28 cellular contexts compared by ENCODE assay signal in genomic region chr3:147161833-147162232, GRCh38.
"Had no signal": no experiment of that assay in that cellular context is flagged by ENCODE, and none has a peak within 500 bp of the region (broad histone marks: within the 10 kb centered on the region; RNA-seq: fewer than 3 reads in every experiment).

No MANE protein-coding gene starts in this region.

- H3K9me3 ChIP-seq: ascending aorta, colonic mucosa, gastrocnemius medialis, left ventricle myocardium inferior, neutrophil, stomach, thyroid gland, upper lobe of left lung, vagina had no signal

- H3K36me3 Mint-ChIP-seq: activated naive CD8-positive, alpha-beta T cell; naive B cell; stimulated activated naive B cell treated with anti-CD40 and anti-IgM and Interleukin-4, amounts not matched to agents 10 μg/mL and 1 μg/mL and 100 μg/mL, for 72 hours; T-cell had no signal

- DNase-seq: activated CD4-positive, alpha-beta T cell treated with anti-CD3 and anti-CD28 coated beads for 48 hours; activated CD4-positive, alpha-beta T cell treated with anti-CD3 and anti-CD28 coated beads, Interleukin-2, amount 50 U/mL, for 48 hours; activated CD8-positive, alpha-beta memory T cell treated with anti-CD3 and anti-CD28 coated beads for 24 hours; activated effector memory CD4-positive, alpha-beta T cell treated with Interleukin-2 at 50 U/mL for 16 hours; activated naive CD4-positive, alpha-beta T cell treated with Interleukin-2 at 50 U/mL for 16 hours; colonic mucosa; effector CD8-positive, alpha-beta T cell; gastrocnemius medialis; glutamatergic neuron; islet precursor cell; left ventricle myocardium inferior; naive B cell; nephron progenitor cell; retina; small intestine; stimulated activated CD4-positive, alpha-beta T cell treated with anti-CD3 and anti-CD28 coated beads, Interleukin-4, amount 100 ng/mL, for 4 hours; stimulated activated naive B cell treated with anti-CD40 and anti-IgM and Interleukin-4, amounts not matched to agents 10 μg/mL and 1 μg/mL and 100 μg/mL, for 72 hours; stomach; T-cell; thyroid gland; upper lobe of left lung had no signal

- H3K4me1 Mint-ChIP-seq: naive B cell; stimulated activated naive B cell treated with anti-CD40 and anti-IgM and Interleukin-4, amounts not matched to agents 10 μg/mL and 1 μg/mL and 100 μg/mL, for 72 hours; T-cell had no signal

- H3K4me3 ChIP-seq: ascending aorta, colonic mucosa, gastrocnemius medialis, left ventricle myocardium inferior, lung, stomach, thyroid gland, upper lobe of left lung, vagina had no signal

- H3K4me1 ChIP-seq: ascending aorta, colonic mucosa, gastrocnemius medialis, left ventricle myocardium inferior, stomach, thyroid gland, upper lobe of left lung, vagina had no signal

- H3K36me3 ChIP-seq: ascending aorta, colonic mucosa, gastrocnemius medialis, left ventricle myocardium inferior, neutrophil, stomach, thyroid gland, upper lobe of left lung, vagina had no signal

- H3K4me3 Mint-ChIP-seq: activated naive CD8-positive, alpha-beta T cell; naive B cell; nephron progenitor cell; stimulated activated naive B cell treated with anti-CD40 and anti-IgM and Interleukin-4, amounts not matched to agents 10 μg/mL and 1 μg/mL and 100 μg/mL, for 72 hours; T-cell had no signal

- H3K27ac Mint-ChIP-seq: activated naive CD8-positive, alpha-beta T cell; naive B cell; nephron progenitor cell; progenitor cell of endocrine pancreas; stimulated activated naive B cell treated with anti-CD40 and anti-IgM and Interleukin-4, amounts not matched to agents 10 μg/mL and 1 μg/mL and 100 μg/mL, for 72 hours; T-cell had no signal

- H3K27ac ChIP-seq: ascending aorta, colonic mucosa, gastrocnemius medialis, left ventricle myocardium inferior, neutrophil, stomach, thyroid gland, upper lobe of left lung, vagina, VCaP had no signal

- H3K27me3 ChIP-seq: ascending aorta, colonic mucosa, gastrocnemius medialis, neutrophil, stomach, thyroid gland, upper lobe of left lung, vagina had no signal

- H3K27me3 Mint-ChIP-seq: activated naive CD8-positive, alpha-beta T cell; naive B cell; progenitor cell of endocrine pancreas; stimulated activated naive B cell treated with anti-CD40 and anti-IgM and Interleukin-4, amounts not matched to agents 10 μg/mL and 1 μg/mL and 100 μg/mL, for 72 hours; T-cell had no signal
